9 cellular contexts compared by ENCODE assay signal in genomic region chr19:38394488-38394887, GRCh38. TPM values are rescaled to one million over a fixed set of nuclear protein-coding genes. Genes with fewer than 3 reads are reported as not detected.
DNase-seq lines count a peak whose midpoint lies in the region; ATAC-seq lines count a peak whose summit lies in the region.
"Had no signal": no experiment of that assay in that cellular context is flagged by ENCODE, and none has a peak within 500 bp of the region (broad histone marks: within the 10 kb centered on the region; RNA-seq: fewer than 3 reads in every experiment).

No MANE protein-coding gene starts in this region.

- H2AK5ac ChIP-seq in mesendoderm (ENCODE audit: low read length): no peak overlapping the region

- no peak overlapping the region for H4K8ac ChIP-seq in mesendoderm (ENCODE audit: low read depth, low read length)

- no peaks in the 10 kb centered on the region for H3K36me3 ChIP-seq in mesendoderm (ENCODE audit: control insufficient read depth, insufficient read depth, low read length)

- no peak overlapping the region for H3K23ac ChIP-seq in mesendoderm (ENCODE audit: low read length)

- intact Hi-C loops in left cardiac atrium (cut with DNase I) (no loop called here), Right ventricle myocardium inferior (cut with DNase I) (no loop called here)

- H3K18ac ChIP-seq in mesendoderm (ENCODE audit: low read length): no peak overlapping the region

- POLR2A ChIA-PET in activated naive CD8-positive, alpha-beta T cell treated with anti-CD3 and anti-CD28 coated beads, Interleukin-2, amount 10 ng/mL, durations not matched to agents 7 days and 5 days (lab: Charles Lee): interaction anchor here (0.6 to 2.0 kb wide), 6 partner anchors 8 to 224 kb away, joined by 3 to 6 read pairs (median 5); partner anchors contain the start of genes EIF3K, FAM98C and PSMD8

- peaks cover 15% of the 10 kb centered on the region for H3K4me1 Mint-ChIP-seq in activated naive CD8-positive, alpha-beta T cell treated with anti-CD3 and anti-CD28 coated beads, Interleukin-2, amount 10 ng/mL, durations not matched to agents 7 days and 5 days

- no peaks in the 10 kb centered on the region for H3K9me3 Mint-ChIP-seq in activated naive CD8-positive, alpha-beta T cell treated with anti-CD3 and anti-CD28 coated beads, Interleukin-2, amount 10 ng/mL, durations not matched to agents 7 days and 5 days

- ATAC-seq in left cardiac atrium (peak in 1 of 2 donors; percentile 23), Right ventricle myocardium inferior (no peak), GM18519 (IDR thresholded peaks at IDR 0.05; ENCODE audit: low FRiP score, unreplicated experiment) (no peak), HG03354 (IDR thresholded peaks at IDR 0.05; ENCODE audit: poor library complexity, severe bottlenecking, unreplicated experiment) (no peak)
- ATAC-seq in activated naive CD8-positive, alpha-beta T cell treated with anti-CD3 and anti-CD28 coated beads, Interleukin-2, amount 10 ng/mL, durations not matched to agents 7 days and 5 days (ENCODE audit: low read depth): peak; percentile 71

- no peaks in the 10 kb centered on the region for H3K79me2 ChIP-seq in mesendoderm (ENCODE audit: control insufficient read depth, insufficient read depth, low read length)

- H3K27me3 Mint-ChIP-seq in activated naive CD8-positive, alpha-beta T cell treated with anti-CD3 and anti-CD28 coated beads, Interleukin-2, amount 10 ng/mL, durations not matched to agents 7 days and 5 days: peaks cover 38% of the 10 kb centered on the region

- no peaks in the 10 kb centered on the region for H3K27me3 ChIP-seq in mesendoderm (ENCODE audit: insufficient read depth, low read length, poor library complexity)

- H3K4me3 Mint-ChIP-seq in activated naive CD8-positive, alpha-beta T cell treated with anti-CD3 and anti-CD28 coated beads, Interleukin-2, amount 10 ng/mL, durations not matched to agents 7 days and 5 days: peak overlapping the region; percentile 78
- H3K4me3 Mint-ChIP-seq: mesothelial cell of epicardium had no signal

- H3K79me1 ChIP-seq in mesendoderm (ENCODE audit: low read length): no peaks in the 10 kb centered on the region

- DNase-seq in left cardiac atrium (peak; percentile 51), Right ventricle myocardium inferior (ENCODE audit: missing footprints) (no peak), mesendoderm (peak; percentile 95), NCI-H1092 treated with DMSO at 0.1 percent for 48 hours (lab: John Stamatoyannopoulos, UW) (no peak), NCI-H1694 treated with DMSO at 0.1 percent for 48 hours (lab: John Stamatoyannopoulos, UW) (no peak)
- peak; percentile 82 for DNase-seq in activated naive CD8-positive, alpha-beta T cell treated with anti-CD3 and anti-CD28 coated beads, Interleukin-2, amount 10 ng/mL, durations not matched to agents 7 days and 5 days

- peaks cover 2% of the 10 kb centered on the region for H3K36me3 Mint-ChIP-seq in activated naive CD8-positive, alpha-beta T cell treated with anti-CD3 and anti-CD28 coated beads, Interleukin-2, amount 10 ng/mL, durations not matched to agents 7 days and 5 days

- H3K27ac Mint-ChIP-seq in activated naive CD8-positive, alpha-beta T cell treated with anti-CD3 and anti-CD28 coated beads, Interleukin-2, amount 10 ng/mL, durations not matched to agents 7 days and 5 days: peak overlapping the region; percentile 67
- H3K27ac Mint-ChIP-seq: mesothelial cell of epicardium had no signal

- H3K4ac ChIP-seq in mesendoderm (ENCODE audit: low read depth, low read length): no peak overlapping the region

- peak overlapping the region; percentile 44 for H3K9ac ChIP-seq in mesendoderm (ENCODE audit: low read length)

- H4K5ac ChIP-seq in mesendoderm (ENCODE audit: low read length): no peak overlapping the region

- H3K56ac ChIP-seq in mesendoderm (ENCODE audit: low read length): peak overlapping the region; percentile 68

- no peak overlapping the region for H3K27ac ChIP-seq in mesendoderm (ENCODE audit: low read depth, low read length)

- H3K4me1 ChIP-seq in mesendoderm (ENCODE audit: control insufficient read depth, low read depth, low read length): peaks cover 6% of the 10 kb centered on the region

- no peak overlapping the region for H2BK15ac ChIP-seq in mesendoderm (replicated peaks; ENCODE audit: low read depth)

- H2BK120ac ChIP-seq in mesendoderm (ENCODE audit: low read depth, low read length): no peak overlapping the region

- H2BK5ac ChIP-seq in mesendoderm (ENCODE audit: low read length): no peak overlapping the region

- no peak overlapping the region for H3K4me3 ChIP-seq in mesendoderm (ENCODE audit: low read length)

- no CpG with 5 or more reads among the region's 30 CpGs for WGBS in mesendoderm (ENCODE audit: extremely low coverage, insufficient coverage, low lambda C conversion rate)

- peak overlapping the region; percentile 34 for H3K4me2 ChIP-seq in mesendoderm (ENCODE audit: low read length)

RNA-seq across cellular contexts. Expression of gene SPRED3, which starts 6.0 kb away (rescaled TPM):
- total RNA-seq in left cardiac atrium (1 to 10 TPM in 1 of 2 donors, under 1 TPM in 1; 0.24 to 3.2 TPM), Right ventricle myocardium inferior (0.16 TPM)
- total RNA-seq in activated naive CD8-positive, alpha-beta T cell treated with anti-CD3 and anti-CD28 coated beads, Interleukin-2, amount 10 ng/mL, durations not matched to agents 7 days and 5 days: 1 to 10 TPM; 1.8 to 2.6 TPM
- 2.1 TPM for polyA plus RNA-seq in mesendoderm (2013, experiment 1 of 2)
- 2.1 TPM for polyA plus RNA-seq in mesendoderm (2013, experiment 2 of 2)

RNA-seq across cellular contexts. Expression of gene GGN, which starts 6.7 kb away (rescaled TPM):
- total RNA-seq in left cardiac atrium (under 1 TPM; 0.15 to 0.34 TPM), Right ventricle myocardium inferior (not detected)
- total RNA-seq in activated naive CD8-positive, alpha-beta T cell treated with anti-CD3 and anti-CD28 coated beads, Interleukin-2, amount 10 ng/mL, durations not matched to agents 7 days and 5 days: not detected
- 0.56 TPM for polyA plus RNA-seq in mesendoderm (2013, experiment 1 of 2)
- 0.35 TPM for polyA plus RNA-seq in mesendoderm (2013, experiment 2 of 2)

RNA-seq across cellular contexts. Expression of gene FAM98C, which starts 8.4 kb away (rescaled TPM):
- total RNA-seq in left cardiac atrium (10 to 100 TPM; 12.6 to 13.7 TPM), Right ventricle myocardium inferior (15.1 TPM)
- total RNA-seq in activated naive CD8-positive, alpha-beta T cell treated with anti-CD3 and anti-CD28 coated beads, Interleukin-2, amount 10 ng/mL, durations not matched to agents 7 days and 5 days: 10 to 100 TPM; 32.5 to 37.7 TPM
- 2.2 TPM for polyA plus RNA-seq in mesendoderm (2013, experiment 1 of 2)
- polyA plus RNA-seq in mesendoderm (2013, experiment 2 of 2): 2.6 TPM

RNA-seq across cellular contexts. Expression of gene PSMD8, which starts 20.1 kb away (rescaled TPM):
- total RNA-seq in left cardiac atrium: 100 to 1,000 TPM; 216 to 290 TPM
- 280 TPM for total RNA-seq in Right ventricle myocardium inferior
- 100 to 1,000 TPM; 127 to 131 TPM for total RNA-seq in activated naive CD8-positive, alpha-beta T cell treated with anti-CD3 and anti-CD28 coated beads, Interleukin-2, amount 10 ng/mL, durations not matched to agents 7 days and 5 days
- 175 TPM for polyA plus RNA-seq in mesendoderm (2013, experiment 1 of 2)
- 175 TPM for polyA plus RNA-seq in mesendoderm (2013, experiment 2 of 2)

RNA-seq across cellular contexts. Expression of gene RASGRP4, which starts 31.5 kb away (rescaled TPM):
- 1 to 10 TPM; 1.8 to 3.6 TPM for total RNA-seq in left cardiac atrium
- total RNA-seq in Right ventricle myocardium inferior: 1.7 TPM
- total RNA-seq in activated naive CD8-positive, alpha-beta T cell treated with anti-CD3 and anti-CD28 coated beads, Interleukin-2, amount 10 ng/mL, durations not matched to agents 7 days and 5 days: under 1 TPM; 0.31 to 0.80 TPM
- 1.0 TPM for polyA plus RNA-seq in mesendoderm (2013, experiment 1 of 2)
- polyA plus RNA-seq in mesendoderm (2013, experiment 2 of 2): 0.98 TPM

Comparison
In these comparisons a context has a peak if more than half of its experiments do, and no peak if none do; other contexts are left out.
1. DNase-seq: peak in left cardiac atrium (single experiment), activated naive CD8-positive, alpha-beta T cell treated with anti-CD3 and anti-CD28 coated beads, Interleukin-2, amount 10 ng/mL, durations not matched to agents 7 days and 5 days (single experiment) and mesendoderm (single experiment); none in Right ventricle myocardium inferior (single experiment), NCI-H1092 treated with DMSO at 0.1 percent for 48 hours (single experiment) and NCI-H1694 treated with DMSO at 0.1 percent for 48 hours (single experiment).